ENCODE assay signal across 1 cellular context in genomic region chr13:27396252-27396846, GRCh38.
TF ChIP-seq lines count a peak whose summit lies in the region.

No MANE protein-coding gene starts in this region.

TF ChIP-seq in H1, 55 proteins besides CTCF, POLR2A, EP300 and RAD21:
- TF ChIP-seq TAF7 (optimal IDR thresholded peaks at IDR 0.05; ENCODE audit: borderline replicate concordance, low read depth, low read length), result no peak
- no peak for TF ChIP-seq EGR1 (IDR thresholded peaks at IDR 0.05; ENCODE audit: borderline replicate concordance, low read depth, low read length)
- TF ChIP-seq KDM5A (IDR thresholded peaks at IDR 0.05; ENCODE audit: low read length), result no peak
- TF ChIP-seq, protein P1, sequence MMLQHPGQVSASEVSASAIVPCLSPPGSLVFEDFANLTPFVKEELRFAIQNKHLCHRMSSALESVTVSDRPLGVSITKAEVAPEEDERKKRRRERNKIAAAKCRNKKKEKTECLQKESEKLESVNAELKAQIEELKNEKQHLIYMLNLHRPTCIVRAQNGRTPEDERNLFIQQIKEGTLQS (IDR thresholded peaks at IDR 0.05; ENCODE audit: insufficient read depth, low read depth, low read length), result no peak
- TF ChIP-seq RFX5 (IDR thresholded peaks at IDR 0.05; ENCODE audit: borderline replicate concordance, low read depth, low read length), result no peak
- no peak for TF ChIP-seq KDM4A (IDR thresholded peaks at IDR 0.05; ENCODE audit: low read depth, low read length, severe bottlenecking)
- no peak for TF ChIP-seq SIX5 (IDR thresholded peaks at IDR 0.05; ENCODE audit: low read depth, low read length)
- TF ChIP-seq HDAC2 (IDR thresholded peaks at IDR 0.05; ENCODE audit: borderline replicate concordance in 1 of 2, low read depth in 2 of 2, low read length in 2 of 2), result no peak
- TF ChIP-seq SP1 (IDR thresholded peaks at IDR 0.05; ENCODE audit: low read depth, low read length), result no peak
- TF ChIP-seq SIN3A (conservative IDR thresholded peaks at IDR 0.05 in 1 of 2, IDR thresholded peaks at IDR 0.05 in 1 of 2; ENCODE audit: low read depth in 1 of 2, low read length in 2 of 2), result no peak
- TF ChIP-seq BCL11A (IDR thresholded peaks at IDR 0.05; ENCODE audit: low read depth in 2 of 2, low read length in 2 of 2), result no peak
